ENCODE assay signal across 1 cellular context in the genomic region with DNA sequence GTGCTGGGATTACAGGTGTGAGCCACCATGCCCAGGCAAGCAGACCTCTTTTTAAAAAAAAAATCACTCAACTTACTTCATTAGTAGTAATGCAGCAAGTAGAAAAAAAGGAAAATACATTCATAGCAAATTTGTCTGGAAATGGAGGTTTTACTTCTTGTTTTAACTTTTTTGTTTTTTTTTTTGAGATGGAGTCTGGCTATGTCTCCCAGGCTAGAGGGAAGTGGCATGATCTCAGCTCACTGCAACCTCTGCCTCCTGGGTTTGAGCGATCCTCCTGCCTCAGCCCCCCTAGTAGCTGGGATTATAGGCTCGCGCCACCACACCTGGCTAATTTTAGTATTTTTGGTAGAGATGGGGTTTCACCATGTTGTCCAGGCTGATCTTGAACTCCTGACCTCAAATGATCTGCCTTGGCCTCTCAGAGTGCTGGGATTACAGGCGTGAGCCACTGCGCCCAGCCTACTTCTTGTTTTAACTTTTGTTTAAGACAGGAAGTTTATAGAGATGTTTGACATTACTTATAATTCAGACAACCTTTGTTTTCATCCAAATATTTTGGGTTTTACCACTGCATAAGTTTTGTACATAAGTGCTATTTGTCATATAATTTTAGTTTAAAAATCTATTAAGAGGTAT.
TF ChIP-seq lines count a peak whose summit lies in the region.

No MANE protein-coding gene starts in this region.

TF ChIP-seq in endothelial cell of umbilical vein, 7 proteins besides CTCF, POLR2A, EP300 and RAD21:
- TF ChIP-seq MYC (IDR thresholded peaks at IDR 0.05; ENCODE audit: low read depth, low read length), result no peak
- no peak for TF ChIP-seq MAX (IDR thresholded peaks at IDR 0.05; ENCODE audit: insufficient read depth, insufficient read length)
- TF ChIP-seq GATA2 (IDR thresholded peaks at IDR 0.05; ENCODE audit: insufficient read depth, insufficient read length, low read depth, low read length), result no peak
- no peak for TF ChIP-seq POLR2AphosphoS5 (IDR thresholded peaks at IDR 0.05; ENCODE audit: insufficient read depth, low read depth, low read length)
- TF ChIP-seq JUN (IDR thresholded peaks at IDR 0.05; ENCODE audit: borderline replicate concordance, insufficient read depth, insufficient read length, low read depth), result no peak
- TF ChIP-seq EZH2 (IDR thresholded peaks at IDR 0.05; ENCODE audit: borderline replicate concordance, low read depth, low read length, severe bottlenecking), result no peak
